In genomic region chr6:36752187-36752885, GRCh38 we compare ENCODE assay signal across 10 cellular contexts. TPM values are rescaled to one million over a fixed set of nuclear protein-coding genes. Genes with fewer than 3 reads are reported as not detected.
A peak's percentile ranks its signal among the peaks of the same experiment; 100 is the strongest.
DNase-seq lines count a peak whose midpoint lies in the region; ATAC-seq and TF ChIP-seq lines count a peak whose summit lies in the region.
"Had no signal": no experiment of that assay in that cellular context is flagged by ENCODE, and none has a peak within 500 bp of the region (broad histone marks: within the 10 kb centered on the region; RNA-seq: fewer than 3 reads in every experiment).

No MANE protein-coding gene starts in this region.

- H3K4me3 ChIP-seq in Karpas-422 (ENCODE audit: low read length) (no peak overlapping the region), heart left ventricle (no peak overlapping the region)

- WGBS in heart left ventricle, 4 donors, result 81 to 93% (median 91%) methylated on average over 5 to 6 of the region's 6 CpGs

- H3K9me2 ChIP-seq in Karpas-422 (replicated peaks; ENCODE audit: insufficient read depth, low read length), result no peaks in the 10 kb centered on the region

- H3K36me3 Mint-ChIP-seq in Calu3 (ENCODE audit: insufficient read depth, unreplicated experiment), result no peaks in the 10 kb centered on the region

- H3K4me1 Mint-ChIP-seq in Calu3 (ENCODE audit: low read depth, unreplicated experiment), result peaks cover 59% of the 10 kb centered on the region

- intact Hi-C loops in Calu3 (cut with micrococcal nuclease; ENCODE audit: unreplicated experiment) (no loop called here), left colon (cut with DNase I, micrococcal nuclease) (loop anchor here in 1 of 2 donors (10.0 kb wide), 1 partner anchor 128 kb away; no protein-coding TSS in a partner anchor), heart left ventricle (cut with DNase I) (loop anchor here in 4 of 10 donors (2.0 to 10.0 kb wide), 3 partner anchors 62 to 328 kb away; no protein-coding TSS in a partner anchor)

- CTCF ChIA-PET in Calu3 (lab: Charles Lee), result interaction anchor here (0.7 to 1.7 kb wide), 2 partner anchors 28 to 58 kb away, joined by 3 to 6 read pairs; no protein-coding TSS in a partner anchor

- TF ChIP-seq CTCF in Calu3 (IDR thresholded peaks at IDR 0.05; ENCODE audit: unreplicated experiment), result no peak
- TF ChIP-seq CTCF in heart left ventricle (IDR thresholded peaks at IDR 0.05), result no peak

- no peak overlapping the region for H3K4me3 Mint-ChIP-seq in Calu3 (ENCODE audit: low read depth, unreplicated experiment)

- ATAC-seq in left colon (peak; percentile 68), HG03196 (IDR thresholded peaks at IDR 0.05; ENCODE audit: unreplicated experiment) (no peak), heart left ventricle (no peak)
- ATAC-seq: naive thymus-derived CD8-positive, alpha-beta T cell had no signal

- H3K27me3 ChIP-seq in Karpas-422 (ENCODE audit: low read length) (no peaks in the 10 kb centered on the region; the same call in 1 of the 2 replicates), heart left ventricle (no peaks in the 10 kb centered on the region)

- no peaks in the 10 kb centered on the region for H3K9me3 ChIP-seq in Karpas-422 (ENCODE audit: low read length)
- H3K9me3 ChIP-seq in heart left ventricle, result peaks cover 0 to 23% (median 0%) of the 10 kb centered on the region in 12 donors

- no peaks in the 10 kb centered on the region for H3K27me3 Mint-ChIP-seq in Calu3 (ENCODE audit: unreplicated experiment)
- H3K27me3 Mint-ChIP-seq: naive thymus-derived CD8-positive, alpha-beta T cell had no signal

- no peak for TF ChIP-seq POLR2A in heart left ventricle (IDR thresholded peaks at IDR 0.05)

- no peaks in the 10 kb centered on the region for H3K9me3 Mint-ChIP-seq in Calu3 (ENCODE audit: low read depth, unreplicated experiment)

- no peaks in the 10 kb centered on the region for H4K20me1 ChIP-seq in Karpas-422 (ENCODE audit: insufficient read depth, low read depth, low read length)

- H3K79me2 ChIP-seq in Karpas-422 (ENCODE audit: low read length), result no peaks in the 10 kb centered on the region

- peak overlapping the region; percentile 15 for H3K27ac Mint-ChIP-seq in Calu3 (ENCODE audit: unreplicated experiment)

- no peak overlapping the region for H3K4me2 ChIP-seq in Karpas-422 (ENCODE audit: low read depth, low read length, poor library complexity, severe bottlenecking)

- no TSS peak for BruUV-seq in Calu3 (replicated peaks; lab: Mats Ljungman, UMichigan)

- H3K27ac ChIP-seq in Karpas-422 (ENCODE audit: low read length), result no peak overlapping the region
- peak overlapping the region in 1 of 12 donors; percentile 52 for H3K27ac ChIP-seq in heart left ventricle

- H3K4me1 ChIP-seq in Karpas-422 (ENCODE audit: low read length), result peaks cover 49% of the 10 kb centered on the region
- peaks cover 0 to 60% (median 1%) of the 10 kb centered on the region in 12 donors for H3K4me1 ChIP-seq in heart left ventricle

- no peaks in the 10 kb centered on the region for H3K36me3 ChIP-seq in Karpas-422 (ENCODE audit: insufficient read depth, low read length)
- H3K36me3 ChIP-seq in heart left ventricle, result peaks cover 0 to 13% (median 0%) of the 10 kb centered on the region in 9 donors

- H3K9ac ChIP-seq in Karpas-422 (ENCODE audit: low read length), result peak overlapping the region; percentile 14; the same call in 1 of the 2 replicates

- DNase-seq in Calu3 (peak; percentile 31), Karpas-422 (no peak), UCSD-AML1 (lab: John Stamatoyannopoulos, UW; ENCODE audit: unreplicated experiment) (peak; percentile 23), left colon (peak; percentile 77 to 79), SK-N-DZ (ENCODE audit: low spot score) (no peak), heart left ventricle (no peak)
- no peak for DNase-seq in effector CD4-positive, alpha-beta T cell
- DNase-seq: HCEC 1CT; naive thymus-derived CD8-positive, alpha-beta T cell had no signal

- no peak overlapping the region for H2AFZ ChIP-seq in Karpas-422 (ENCODE audit: low read length)

RNA-seq across cellular contexts. Expression of gene RAB44, which starts 54.7 kb away (rescaled TPM):
- not detected in 2 replicates for total RNA-seq in Calu3 (2022)
- not detected in 2 replicates for total RNA-seq in Karpas-422 (2014; rRNA removed; shearing (Covaris generic); ENCODE audit: low replicate concordance)
- total RNA-seq in left colon, result under 1 TPM; 0.09 to 0.42 TPM
- polyA plus RNA-seq in SK-N-DZ (2014; cell fraction: cytosol; rRNA removed), result not detected in 2 replicates
- polyA plus RNA-seq in SK-N-DZ (2014; cell fraction: nucleus; rRNA removed), result not detected in 2 replicates
- under 1 TPM in 5 of 9 donors, not detected in 4; 0.06 to 0.32 (median 0.09) TPM for total RNA-seq in heart left ventricle
- polyA plus RNA-seq in heart left ventricle, result under 1 TPM in 1 of 2 donors, not detected in 1; 0.04 TPM
- total RNA-seq: naive thymus-derived CD8-positive, alpha-beta T cell had no signal
- polyA plus RNA-seq: naive thymus-derived CD8-positive, alpha-beta T cell had no signal

Comparison
In these comparisons a context has a peak if more than half of its experiments do, and no peak if none do; other contexts are left out.
1. DNase-seq: peak in Calu3 (single experiment), UCSD-AML1 (single experiment) and left colon (2 of 2); none in Karpas-422 (single experiment), effector CD4-positive, alpha-beta T cell (single experiment), SK-N-DZ (single experiment) and heart left ventricle (0 of 5).